ENCODE assay signal across 18 cellular contexts in the genomic region with DNA sequence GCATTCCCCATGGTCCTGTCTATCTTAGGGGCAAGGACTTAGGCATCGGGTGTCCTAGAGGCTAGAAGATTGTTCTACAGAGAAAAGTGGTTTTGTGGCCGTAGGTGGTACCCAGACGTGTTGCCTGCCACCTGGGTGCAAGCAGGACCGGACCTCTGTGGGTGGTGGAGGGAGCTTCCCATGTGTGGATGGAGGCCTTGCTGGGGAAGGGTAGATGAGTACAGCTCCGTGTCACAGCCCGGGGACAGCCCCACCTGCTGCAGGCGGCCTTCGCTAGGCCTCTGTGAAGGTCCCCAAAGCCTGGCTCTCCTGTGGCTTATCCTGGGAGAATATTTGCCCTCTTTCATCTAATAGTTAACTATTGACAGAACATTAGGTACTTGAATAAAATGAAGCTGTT. TPM values are rescaled to one million over a fixed set of nuclear protein-coding genes. Genes with fewer than 3 reads are reported as not detected.
DNase-seq lines count a peak whose midpoint lies in the region; ATAC-seq and TF ChIP-seq lines count a peak whose summit lies in the region.
"Had no signal": no experiment of that assay in that cellular context is flagged by ENCODE, and none has a peak within 500 bp of the region (broad histone marks: within the 10 kb centered on the region; RNA-seq: fewer than 3 reads in every experiment).

No MANE protein-coding gene starts in this region.

- H3K79me2 ChIP-seq in GM23338 (replicated peaks; ENCODE audit: insufficient read depth), result peaks cover 45% of the 10 kb centered on the region

- no peaks in the 10 kb centered on the region for H3K9me2 ChIP-seq in GM23338 (ENCODE audit: insufficient read depth)

- TF ChIP-seq POLR2A in spleen (IDR thresholded peaks at IDR 0.05), result no peak

- ATAC-seq in GM23338 (no peak), left lobe of liver (peak; percentile 54)
- ATAC-seq: Panc1, Right ventricle myocardium inferior had no signal

- H3F3A ChIP-seq in GM23338 (replicated peaks; ENCODE audit: low read depth), result no peaks in the 10 kb centered on the region

- H3K4me3 Mint-ChIP-seq in GM23338 (no peak overlapping the region), progenitor cell of endocrine pancreas (ENCODE audit: low read depth) (no peak overlapping the region)
- no peak overlapping the region for H3K4me3 Mint-ChIP-seq in activated CD4-positive, alpha-beta memory T cell treated with anti-CD3 and anti-CD28 coated beads for 36 hours

- DNase-seq in GM23338 (ENCODE audit: low spot score) (no peak), RWPE1 (ENCODE audit: low spot score) (no peak), left lobe of liver (ENCODE audit: low spot score) (no peak), progenitor cell of endocrine pancreas (ENCODE audit: low spot score, unreplicated experiment) (no peak), spleen (no peak), amniotic stem cell (lab: John Stamatoyannopoulos, UW) (no peak)
- DNase-seq in activated CD4-positive, alpha-beta memory T cell treated with anti-CD3 and anti-CD28 coated beads for 36 hours, result no peak
- DNase-seq in stimulated activated CD4-positive, alpha-beta T cell treated with anti-CD3 and anti-CD28 coated beads, Interleukin-12 subunit alpha, Interleukin-12 subunit beta, amount 100 ng/mL, for 4 hours, result no peak
- DNase-seq: DMS79 treated with DMSO at 0.1 percent for 48 hours, NCI-H1105, NCI-H2081, NCI-H2171 treated with DMSO at 0.1 percent for 48 hours, NCI-H446 treated with DMSO at 0.1 percent for 48 hours, NCI-H69 had no signal

- intact Hi-C loops in spleen (cut with DNase I; ENCODE audit: low total_unique reads), result no loop called here
- intact Hi-C loops in activated CD4-positive, alpha-beta memory T cell treated with anti-CD3 and anti-CD28 coated beads for 36 hours (cut with micrococcal nuclease), result no loop called here

- POLR2A ChIA-PET in RWPE1 (lab: Yijun Ruan, JAX; ENCODE audit: low non-redundant PET), result no interaction called here
- POLR2A ChIA-PET in activated CD4-positive, alpha-beta memory T cell treated with anti-CD3 and anti-CD28 coated beads for 36 hours (lab: Charles Lee), result no interaction called here

- H3K27ac Mint-ChIP-seq in GM23338, result 0 out of 2 replicates have a peak overlapping the region, but pooled peaks have one; percentile 15
- peak overlapping the region; percentile 34 for H3K27ac Mint-ChIP-seq in progenitor cell of endocrine pancreas
- H3K27ac Mint-ChIP-seq in activated CD4-positive, alpha-beta memory T cell treated with anti-CD3 and anti-CD28 coated beads for 36 hours, result no peak overlapping the region

- H3K27me3 Mint-ChIP-seq in GM23338 (ENCODE audit: insufficient read depth, low read depth, poor library complexity), result peaks cover 6% of the 10 kb centered on the region
- H3K27me3 Mint-ChIP-seq in progenitor cell of endocrine pancreas, result no peaks in the 10 kb centered on the region
- H3K27me3 Mint-ChIP-seq in activated CD4-positive, alpha-beta memory T cell treated with anti-CD3 and anti-CD28 coated beads for 36 hours, result no peaks in the 10 kb centered on the region

- H3K36me3 ChIP-seq in GM23338 (ENCODE audit: insufficient read depth), result no peaks in the 10 kb centered on the region
- peaks cover 0 to 7% (median 0%) of the 10 kb centered on the region in 6 donors for H3K36me3 ChIP-seq in spleen
- H3K36me3 ChIP-seq: HAP-1 had no signal

- H3K27me3 ChIP-seq in GM23338 (ENCODE audit: insufficient read depth) (no peaks in the 10 kb centered on the region), spleen (replicated peaks in 1 of 7) (no peaks in the 10 kb centered on the region)

- peaks cover 19% of the 10 kb centered on the region; the same call in 1 of the 2 replicates for H4K20me1 ChIP-seq in GM23338 (replicated peaks; ENCODE audit: insufficient read depth)

- H3K9me3 Mint-ChIP-seq in GM23338 (peaks cover 9% of the 10 kb centered on the region; the same call in 2 of the 3 replicates), progenitor cell of endocrine pancreas (ENCODE audit: low read depth) (no peaks in the 10 kb centered on the region)
- H3K9me3 Mint-ChIP-seq in activated CD4-positive, alpha-beta memory T cell treated with anti-CD3 and anti-CD28 coated beads for 36 hours, result peaks cover 4% of the 10 kb centered on the region

- H3K4me1 ChIP-seq in GM23338 (ENCODE audit: insufficient read depth) (peaks cover 5% of the 10 kb centered on the region), spleen (peaks cover 0 to 35% (median 11%) of the 10 kb centered on the region in 6 donors)

- no peak overlapping the region for H3K4me3 ChIP-seq in GM23338
- H3K4me3 ChIP-seq in spleen, result no peak overlapping the region
- H3K4me3 ChIP-seq: HAP-1 had no signal

- H3K36me3 Mint-ChIP-seq in GM23338 (ENCODE audit: low read depth) (peaks cover 15% of the 10 kb centered on the region), progenitor cell of endocrine pancreas (ENCODE audit: insufficient read depth) (no peaks in the 10 kb centered on the region)
- H3K36me3 Mint-ChIP-seq in activated CD4-positive, alpha-beta memory T cell treated with anti-CD3 and anti-CD28 coated beads for 36 hours, result no peaks in the 10 kb centered on the region

- H3K4me1 Mint-ChIP-seq in GM23338 (peaks cover 29% of the 10 kb centered on the region), progenitor cell of endocrine pancreas (ENCODE audit: low read depth) (peaks cover 6% of the 10 kb centered on the region)
- no peaks in the 10 kb centered on the region for H3K4me1 Mint-ChIP-seq in activated CD4-positive, alpha-beta memory T cell treated with anti-CD3 and anti-CD28 coated beads for 36 hours (ENCODE audit: low read depth)

- TF ChIP-seq CTCF in GM23338 (conservative IDR thresholded peaks at IDR 0.05; ENCODE audit: low read depth in 2 of 2), result no peak
- TF ChIP-seq CTCF in RWPE1 (conservative IDR thresholded peaks at IDR 0.05; ENCODE audit: low read depth), result no peak
- no peak for TF ChIP-seq CTCF in progenitor cell of endocrine pancreas (IDR thresholded peaks at IDR 0.05; ENCODE audit: unreplicated experiment)
- no peak for TF ChIP-seq CTCF in spleen (IDR thresholded peaks at IDR 0.05 in 8 of 11, conservative IDR thresholded peaks at IDR 0.05 in 3 of 11)

- H3K9me3 ChIP-seq in spleen, result peaks cover 0 to 11% (median 7%) of the 10 kb centered on the region in 8 donors
- H3K9me3 ChIP-seq: HAP-1 had no signal

- 78 to 88% (median 82%) methylated on average over 8 of the region's 8 CpGs for WGBS in spleen, 5 donors

- H3K27ac ChIP-seq in GM23338 (ENCODE audit: low read depth), result no peak overlapping the region
- H3K27ac ChIP-seq in RWPE1, result peak overlapping the region; percentile 58
- no peak overlapping the region for H3K27ac ChIP-seq in spleen
- H3K27ac ChIP-seq: C4-2B had no signal

- no peak overlapping the region for H3K4me2 ChIP-seq in GM23338

- CTCF ChIA-PET in RWPE1 (lab: Yijun Ruan, JAX), result no interaction called here
- CTCF ChIA-PET in activated CD4-positive, alpha-beta memory T cell treated with anti-CD3 and anti-CD28 coated beads for 36 hours (lab: Charles Lee), result no interaction called here

- no peak overlapping the region for H2AFZ ChIP-seq in GM23338

TF ChIP-seq in GM23338, 12 proteins besides CTCF, POLR2A, EP300 and RAD21 (continues in another document):
- no peak for TF ChIP-seq CREB1 (CRISPR knock-in tag; IDR thresholded peaks at IDR 0.05; ENCODE audit: low read depth)
- TF ChIP-seq ZNF114 (CRISPR knock-in tag; IDR thresholded peaks at IDR 0.05), result no peak

RNA-seq across cellular contexts. Expression of a gene that starts 25.3 kb away (rescaled TPM):
- 9.6 and 14.4 TPM in 2 replicates for total RNA-seq in GM23338 (2014; rRNA removed; shearing (Covaris generic))
- polyA plus RNA-seq in GM23338 (2016; fragmentation: Nextera tagmentation; extraction: Ambion mirVana), result 6.3 and 8.6 TPM in 2 replicates
- 74.4 TPM for total RNA-seq in left lobe of liver
- 26.4 and 33.1 TPM in 2 replicates for total RNA-seq in progenitor cell of endocrine pancreas
- total RNA-seq in spleen, result 10 to 100 TPM; 14.3 to 39.2 (median 21.6) TPM
- polyA plus RNA-seq in spleen, result 10 to 100 TPM in 1 of 3 donors, 1 to 10 TPM in 2; 5.2 to 13.9 (median 7.1) TPM
- total RNA-seq in activated CD4-positive, alpha-beta memory T cell treated with anti-CD3 and anti-CD28 coated beads for 36 hours, result 1 to 10 TPM; 4.6 to 5.8 TPM
